In genomic region chr4:84847978-84848377, GRCh38 we compare ENCODE assay signal across 18 cellular contexts.
"Had no signal": no experiment of that assay in that cellular context is flagged by ENCODE, and none has a peak within 500 bp of the region (broad histone marks: within the 10 kb centered on the region; RNA-seq: fewer than 3 reads in every experiment).

No MANE protein-coding gene starts in this region.

- H3K27ac Mint-ChIP-seq: activated CD4-positive, alpha-beta T cell treated with anti-CD3 and anti-CD28 coated beads, Interleukin-2, amount 10 ng/mL, durations not matched to agents 24 days and 14 days; activated CD8-positive, alpha-beta T cell treated with anti-CD3 and anti-CD28 coated beads, Interleukin-2, amount 10 ng/mL, durations not matched to agents 7 days and 5 days; activated naive CD8-positive, alpha-beta T cell; mesothelial cell of epicardium; stimulated activated naive CD8-positive, alpha-beta T cell treated with anti-CD3 and anti-CD28 coated beads, Interleukin-15, Interleukin-2, amounts not matched to agents 100 ng/mL and 50 ng/mL, for 24 hours had no signal

- H3K4me3 ChIP-seq: lower lobe of right lung, spleen, testis, upper lobe of right lung had no signal

- H3K4me1 ChIP-seq: lower lobe of right lung, upper lobe of right lung had no signal

- H3K27me3 ChIP-seq: brain microvascular endothelial cell, spleen, testis, upper lobe of right lung had no signal

- H3K4me3 Mint-ChIP-seq: activated CD4-positive, alpha-beta T cell treated with anti-CD3 and anti-CD28 coated beads, Interleukin-2, amount 10 ng/mL, durations not matched to agents 24 days and 14 days; activated CD8-positive, alpha-beta T cell treated with anti-CD3 and anti-CD28 coated beads, Interleukin-2, amount 10 ng/mL, durations not matched to agents 7 days and 5 days; activated naive CD8-positive, alpha-beta T cell; mesothelial cell of epicardium; stimulated activated naive CD8-positive, alpha-beta T cell treated with anti-CD3 and anti-CD28 coated beads, Interleukin-15, Interleukin-2, amounts not matched to agents 100 ng/mL and 50 ng/mL, for 24 hours had no signal

- ATAC-seq: activated CD8-positive, alpha-beta T cell treated with anti-CD3 and anti-CD28 coated beads, Interleukin-2, amount 10 ng/mL, durations not matched to agents 7 days and 5 days; lower lobe of right lung; sciatic nerve; upper lobe of right lung had no signal

- H3K9me3 Mint-ChIP-seq: activated CD4-positive, alpha-beta T cell treated with anti-CD3 and anti-CD28 coated beads, Interleukin-2, amount 10 ng/mL, durations not matched to agents 24 days and 14 days; mesothelial cell of epicardium; stimulated activated naive CD8-positive, alpha-beta T cell treated with anti-CD3 and anti-CD28 coated beads, Interleukin-15, Interleukin-2, amounts not matched to agents 100 ng/mL and 50 ng/mL, for 24 hours had no signal

- DNase-seq: activated CD4-positive, alpha-beta T cell treated with anti-CD3 and anti-CD28 coated beads, Interleukin-2, amount 10 ng/mL, durations not matched to agents 24 days and 14 days; activated CD4-positive, CD25-positive, alpha-beta regulatory T cell; activated CD8-positive, alpha-beta memory T cell treated with anti-CD3 and anti-CD28 coated beads, Interleukin-2, amount 50 U/mL, for 4 hours; activated CD8-positive, alpha-beta T cell treated with anti-CD3 and anti-CD28 coated beads, Interleukin-2, amount 10 ng/mL, durations not matched to agents 7 days and 5 days; activated gamma-delta T cell treated with Interleukin-2 at 50 U/mL for 16 hours; amygdala; brain microvascular endothelial cell; cerebellar nuclear complex; kidney glomerular epithelial cell; lower lobe of right lung; spleen; SW 1271; testis; upper lobe of right lung had no signal

- H3K27ac ChIP-seq: brain microvascular endothelial cell, lower lobe of right lung, spleen had no signal

- H3K36me3 Mint-ChIP-seq: activated naive CD8-positive, alpha-beta T cell had no signal

- H3K9me3 ChIP-seq: lower lobe of right lung, spleen, testis, upper lobe of right lung had no signal

- H3K27me3 Mint-ChIP-seq: activated CD4-positive, alpha-beta T cell treated with anti-CD3 and anti-CD28 coated beads, Interleukin-2, amount 10 ng/mL, durations not matched to agents 24 days and 14 days; activated naive CD8-positive, alpha-beta T cell had no signal

- H3K4me1 Mint-ChIP-seq: activated CD4-positive, alpha-beta T cell treated with anti-CD3 and anti-CD28 coated beads, Interleukin-2, amount 10 ng/mL, durations not matched to agents 24 days and 14 days had no signal
